In the genomic region with DNA sequence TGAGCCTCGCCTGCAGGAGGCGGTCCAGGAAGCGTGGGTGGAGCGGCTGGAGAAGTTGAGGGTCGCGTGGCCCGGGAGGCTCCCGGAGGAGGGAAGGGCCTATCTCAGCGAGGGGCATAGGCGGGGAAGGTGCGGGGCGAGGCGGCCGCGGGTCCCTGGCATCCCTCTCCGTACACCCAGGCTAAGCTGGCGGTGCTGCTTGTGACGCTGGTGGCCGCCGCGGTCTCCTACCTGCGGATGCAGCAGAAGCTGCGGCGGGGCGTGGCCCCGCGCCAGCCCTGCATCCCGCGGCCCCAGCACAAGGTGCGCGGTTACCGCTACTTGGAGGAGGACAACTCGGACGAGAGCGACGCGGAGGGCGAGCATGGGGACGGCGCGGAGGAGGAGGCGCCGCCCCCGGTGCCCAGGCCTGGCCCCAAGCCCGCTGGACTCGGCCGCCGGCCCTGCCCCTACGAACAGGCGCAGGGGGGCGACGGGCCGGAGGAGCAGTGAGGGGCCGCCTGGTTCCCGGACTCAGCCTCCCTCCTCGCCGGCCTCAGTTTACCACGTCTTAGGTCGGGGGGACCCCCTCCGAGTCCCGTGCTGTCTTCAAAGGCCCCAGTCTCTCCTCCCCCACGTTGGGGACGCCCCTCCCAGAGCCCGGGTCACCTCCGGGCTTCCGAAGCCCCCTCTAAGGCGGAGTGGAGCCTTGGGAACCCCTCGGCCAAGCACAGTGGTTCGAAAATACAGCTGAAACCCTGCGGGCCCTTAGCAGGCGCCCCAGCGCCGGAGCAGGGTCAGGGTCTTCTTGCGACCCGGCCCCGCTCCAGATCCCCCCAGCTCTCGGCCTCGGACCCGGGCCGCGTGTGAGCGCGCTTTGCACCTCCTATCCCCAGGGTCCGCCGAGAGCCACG, we compare ENCODE assay signal across 11 cellular contexts. TPM values are rescaled to one million over a fixed set of nuclear protein-coding genes. Genes with fewer than 3 reads are reported as not detected.
DNase-seq lines count a peak whose midpoint lies in the region; ATAC-seq and TF ChIP-seq lines count a peak whose summit lies in the region.
"Not testable (repeated sequence)": the region's sequence is repeated elsewhere in the genome, so short reads cannot be mapped to it uniquely, and the experiment has no call there.
"Had no signal": no experiment of that assay in that cellular context is flagged by ENCODE, and none has a peak within 500 bp of the region (broad histone marks: within the 10 kb centered on the region; RNA-seq: fewer than 3 reads in every experiment).

No MANE protein-coding gene starts in this region.

- not testable (repeated sequence) for ATAC-seq in thoracic aorta (ENCODE audit: insufficient number of reproducible peaks, low FRiP score, low read depth)

- not testable (repeated sequence) for H2BK12ac ChIP-seq in H9 (ENCODE audit: insufficient read length, low read depth, low read length)

- not testable (repeated sequence) for H3K4ac ChIP-seq in H9 (ENCODE audit: low read depth, low read length)

- peak overlapping the region; percentile 62 for H3K4me2 ChIP-seq in H9 (ENCODE audit: insufficient read depth, insufficient read length, low read length)

- not testable (repeated sequence) for H3K4me1 ChIP-seq in H9 (ENCODE audit: insufficient read depth, low read length); endodermal cell (ENCODE audit: control insufficient read depth, insufficient read depth, low read length); iPS-18a (ENCODE audit: control insufficient read depth, low read depth, low read length); mesodermal cell (ENCODE audit: control insufficient read depth, insufficient read depth, low read length, poor library complexity, severe bottlenecking); thoracic aorta (ENCODE audit: control insufficient read depth in 1 of 2, low read depth in 2 of 2)

- not testable (repeated sequence) for H3K27ac ChIP-seq in H9 (ENCODE audit: insufficient read length, low read depth, low read length); endodermal cell (ENCODE audit: low read depth, low read length); iPS-18a (ENCODE audit: low read length); mesodermal cell (ENCODE audit: low read depth, low read length, severe bottlenecking); thoracic aorta

- H2BK20ac ChIP-seq in H9 (ENCODE audit: low read depth, low read length, poor library complexity, severe bottlenecking): not testable (repeated sequence)

- not testable (repeated sequence) for H3K9me3 ChIP-seq in H9 (ENCODE audit: control insufficient read depth, low read depth, low read length); endodermal cell (ENCODE audit: control insufficient read depth, low read length); iPS-18a (ENCODE audit: control insufficient read depth, low read depth, low read length); mesodermal cell (ENCODE audit: control insufficient read depth, low read length); thoracic aorta

- H2BK15ac ChIP-seq in H9 (ENCODE audit: low read depth, low read length): not testable (repeated sequence)

- not testable (repeated sequence) for H4K20me1 ChIP-seq in H9 (ENCODE audit: control insufficient read depth, insufficient read depth, insufficient read length)

- H3K9ac ChIP-seq in H9 (ENCODE audit: extremely low read depth, insufficient read length, low read length); endodermal cell (ENCODE audit: extremely low read depth, low read length, poor library complexity, severe bottlenecking); iPS-18a (ENCODE audit: low read length): not testable (repeated sequence)

- peak overlapping the region; percentile 66 to 89 for H3K4me3 Mint-ChIP-seq in H9
- not testable (repeated sequence) for H3K4me3 Mint-ChIP-seq in activated CD4-positive, alpha-beta T cell treated with anti-CD3 and anti-CD28 coated beads, Interleukin-2, amount 10 ng/mL, durations not matched to agents 24 days and 14 days
- peak overlapping the region; percentile 59 for H3K4me3 Mint-ChIP-seq in endodermal cell
- H3K4me3 Mint-ChIP-seq in progenitor cell of endocrine pancreas (ENCODE audit: low read depth): peak overlapping the region; percentile 60

- H3K4me3 ChIP-seq in endodermal cell (ENCODE audit: low read length): peak overlapping the region; percentile 60
- H3K4me3 ChIP-seq in iPS-18a (ENCODE audit: low read length): peak overlapping the region; percentile 48
- peak overlapping the region; percentile 16 for H3K4me3 ChIP-seq in mesodermal cell (ENCODE audit: extremely low read depth, insufficient read depth, low read length, poor library complexity, severe bottlenecking)
- peak overlapping the region; percentile 19 for H3K4me3 ChIP-seq in thoracic aorta

- H4K5ac ChIP-seq in H9 (ENCODE audit: insufficient read length, low read depth, low read length): not testable (repeated sequence)

- TF ChIP-seq CTCF in H9 (conservative IDR thresholded peaks at IDR 0.05); endodermal cell (conservative IDR thresholded peaks at IDR 0.05); progenitor cell of endocrine pancreas (IDR thresholded peaks at IDR 0.05; ENCODE audit: unreplicated experiment); thoracic aorta (IDR thresholded peaks at IDR 0.05): not testable (repeated sequence)

- H3K27me3 ChIP-seq in H9 (ENCODE audit: insufficient read depth, low read length); iPS-18a (ENCODE audit: control insufficient read depth, insufficient read depth, low read length); thoracic aorta (replicated peaks; ENCODE audit: insufficient read depth): not testable (repeated sequence)
- peaks cover 13% of the 10 kb centered on the region for H3K27me3 ChIP-seq in endodermal cell (ENCODE audit: control insufficient read depth, insufficient read depth, low read length, poor library complexity, severe bottlenecking)

- H3K36me3 ChIP-seq in endodermal cell (ENCODE audit: control insufficient read depth, insufficient read depth, low read length); iPS-18a (ENCODE audit: control insufficient read depth, low read depth, low read length); mesodermal cell (ENCODE audit: control insufficient read depth, insufficient read depth, low read length); thoracic aorta: not testable (repeated sequence)

- no CpG with 5 or more reads among the region's 86 CpGs for WGBS in H9 (ENCODE audit: extremely low coverage, insufficient read length, low lambda C conversion rate)
- 0 to 4% methylated on average over 2 to 84 of the region's 86 CpGs for WGBS in endodermal cell (ENCODE audit: insufficient coverage in 1 of 2, insufficient read length in 1 of 2), 2 experiments
- WGBS in mesodermal cell (ENCODE audit: insufficient coverage in 2 of 2), 2 experiments: 4% methylated on average over 30 to 39 of the region's 86 CpGs

- H3K56ac ChIP-seq in H9 (ENCODE audit: insufficient read length, low read depth, low read length): not testable (repeated sequence)

- H2AK5ac ChIP-seq in H9 (ENCODE audit: insufficient read length, low read length): not testable (repeated sequence)

- H4K8ac ChIP-seq in H9 (replicated peaks; ENCODE audit: insufficient read length, low read depth, low read length): not testable (repeated sequence)

- H2BK5ac ChIP-seq in H9 (ENCODE audit: insufficient read length, low read length): not testable (repeated sequence)

- H3K36me3 Mint-ChIP-seq in H9 (ENCODE audit: insufficient read depth in 1 of 3, low read depth in 3 of 3); activated CD4-positive, alpha-beta T cell treated with anti-CD3 and anti-CD28 coated beads, Interleukin-2, amount 10 ng/mL, durations not matched to agents 24 days and 14 days (ENCODE audit: low read depth); endodermal cell (ENCODE audit: low read depth); progenitor cell of endocrine pancreas (ENCODE audit: insufficient read depth): not testable (repeated sequence)

- not testable (repeated sequence) for H3K27ac Mint-ChIP-seq in H9; activated CD4-positive, alpha-beta T cell treated with anti-CD3 and anti-CD28 coated beads, Interleukin-2, amount 10 ng/mL, durations not matched to agents 24 days and 14 days; endodermal cell; progenitor cell of endocrine pancreas

- intact Hi-C loops in activated CD4-positive, alpha-beta T cell treated with anti-CD3 and anti-CD28 coated beads, Interleukin-2, amount 10 ng/mL, durations not matched to agents 24 days and 14 days (cut with micrococcal nuclease): not testable (repeated sequence)

- not testable (repeated sequence) for H3K79me1 ChIP-seq in H9 (ENCODE audit: insufficient read depth, low read depth, low read length, poor library complexity, severe bottlenecking)

- not testable (repeated sequence) for H3K23me2 ChIP-seq in H9 (ENCODE audit: insufficient read length, low read depth, low read length, poor library complexity, severe bottlenecking)

- not testable (repeated sequence) for DNase-seq in H9; progenitor cell of endocrine pancreas (ENCODE audit: low spot score, unreplicated experiment); thoracic aorta (ENCODE audit: low spot score)
- DNase-seq in activated CD4-positive, alpha-beta T cell treated with anti-CD3 and anti-CD28 coated beads, Interleukin-2, amount 10 ng/mL, durations not matched to agents 24 days and 14 days: peak; percentile 34
- peak; percentile 60 for DNase-seq in endodermal cell

- not testable (repeated sequence) for H4K91ac ChIP-seq in H9 (ENCODE audit: insufficient read length, low read depth, low read length)

- H3K9me3 Mint-ChIP-seq in H9; activated CD4-positive, alpha-beta T cell treated with anti-CD3 and anti-CD28 coated beads, Interleukin-2, amount 10 ng/mL, durations not matched to agents 24 days and 14 days; endodermal cell; progenitor cell of endocrine pancreas (ENCODE audit: low read depth): not testable (repeated sequence)

- not testable (repeated sequence) for H3K14ac ChIP-seq in H9 (ENCODE audit: insufficient read depth, low read length)

- H2AFZ ChIP-seq in H9 (ENCODE audit: low read length): not testable (repeated sequence)

- not testable (repeated sequence) for H3K23ac ChIP-seq in H9 (ENCODE audit: insufficient read length, low read depth, low read length)

- H3K79me2 ChIP-seq in H9 (ENCODE audit: insufficient read depth, low read length): not testable (repeated sequence)

- not testable (repeated sequence) for H2BK120ac ChIP-seq in H9 (ENCODE audit: low read depth, low read length, poor library complexity, severe bottlenecking)

- H3K27me3 Mint-ChIP-seq in H9 (ENCODE audit: low read depth) (peaks cover 59% of the 10 kb centered on the region), endodermal cell (ENCODE audit: insufficient read depth) (peaks cover 39% of the 10 kb centered on the region), progenitor cell of endocrine pancreas (peaks cover 38% of the 10 kb centered on the region)
- peaks cover 13% of the 10 kb centered on the region for H3K27me3 Mint-ChIP-seq in activated CD4-positive, alpha-beta T cell treated with anti-CD3 and anti-CD28 coated beads, Interleukin-2, amount 10 ng/mL, durations not matched to agents 24 days and 14 days

- H3K18ac ChIP-seq in H9 (ENCODE audit: insufficient read length, low read depth, low read length): not testable (repeated sequence)

- not testable (repeated sequence) for H3T11ph ChIP-seq in H9 (ENCODE audit: low read length)

- H3K4me1 Mint-ChIP-seq in H9; activated CD4-positive, alpha-beta T cell treated with anti-CD3 and anti-CD28 coated beads, Interleukin-2, amount 10 ng/mL, durations not matched to agents 24 days and 14 days; endodermal cell; progenitor cell of endocrine pancreas (ENCODE audit: low read depth): not testable (repeated sequence)

RNA-seq across cellular contexts. Expression of gene DEFB131A, which starts 53.6 kb away (rescaled TPM):
- total RNA-seq in H9 (2021) (not detected in 2 replicates), endodermal cell (not detected), progenitor cell of endocrine pancreas (not detected in 2 replicates), thoracic aorta (not detected)
- not detected in 2 replicates for total RNA-seq in activated CD4-positive, alpha-beta T cell treated with anti-CD3 and anti-CD28 coated beads, Interleukin-2, amount 10 ng/mL, durations not matched to agents 24 days and 14 days
- not detected for polyA plus RNA-seq in endodermal cell (2013, experiment 1 of 2)
- polyA plus RNA-seq in endodermal cell (2013, experiment 2 of 2): not detected
- not detected for polyA plus RNA-seq in mesodermal cell (2013, experiment 1 of 2)
- polyA plus RNA-seq in mesodermal cell (2013, experiment 2 of 2): not detected
- total RNA-seq: CD8-positive, alpha-beta T cell; HFFc6; NCI-H460; Peyer's patch had no signal
